8 cellular contexts compared by ENCODE assay signal in the genomic region with DNA sequence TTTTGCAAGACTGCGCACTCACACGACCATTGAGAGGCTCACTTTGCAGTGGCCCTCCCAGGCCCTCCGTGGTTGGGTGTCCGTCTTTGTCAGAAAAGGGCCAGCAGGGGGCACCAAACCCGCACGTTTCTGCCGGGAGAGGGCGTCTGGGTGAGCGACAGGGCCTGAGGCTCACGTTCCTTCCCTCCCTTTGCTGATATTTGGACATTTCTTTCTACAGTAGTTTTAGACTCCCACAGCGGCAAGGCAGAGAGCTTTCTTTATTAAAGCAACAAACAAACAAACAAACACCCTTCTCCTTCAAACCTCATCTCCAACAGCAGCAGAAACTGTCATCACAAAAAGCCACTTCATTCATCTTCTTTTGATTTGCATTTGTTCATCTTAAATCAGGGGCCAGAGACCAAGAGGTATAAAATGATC.
A peak's percentile ranks its signal among the peaks of the same experiment; 100 is the strongest.
DNase-seq lines count a peak whose midpoint lies in the region; ATAC-seq and TF ChIP-seq lines count a peak whose summit lies in the region.

No MANE protein-coding gene starts in this region.

- no peaks in the 10 kb centered on the region for H3K9me3 ChIP-seq in OCI-LY3 (ENCODE audit: insufficient read depth, low read length)

- peak; percentile 99 for TF ChIP-seq CTCF in OCI-LY3 (IDR thresholded peaks at IDR 0.05; ENCODE audit: low read depth, low read length)
- TF ChIP-seq CTCF in nephron (IDR thresholded peaks at IDR 0.05; ENCODE audit: unreplicated experiment in 3 of 3), result peak; percentile 92 to 97 (median 94)

- peak overlapping the region; percentile 1 to 8 (median 1) for H3K27ac Mint-ChIP-seq in nephron
- H3K27ac Mint-ChIP-seq in stimulated activated naive CD8-positive, alpha-beta T cell treated with anti-CD3 and anti-CD28 coated beads, Interleukin-15, amount 100 ng/mL, for 72 hours, result no peak overlapping the region

- H3K79me2 ChIP-seq in OCI-LY3 (ENCODE audit: low read length), result no peaks in the 10 kb centered on the region

- peaks cover 12% of the 10 kb centered on the region for H3K4me1 ChIP-seq in OCI-LY3 (ENCODE audit: low read length)

- no peaks in the 10 kb centered on the region for H3K36me3 Mint-ChIP-seq in nephron (ENCODE audit: low read depth)

- no peak overlapping the region for H3K4me3 Mint-ChIP-seq in nephron
- no peak overlapping the region for H3K4me3 Mint-ChIP-seq in stimulated activated naive CD8-positive, alpha-beta T cell treated with anti-CD3 and anti-CD28 coated beads, Interleukin-15, amount 100 ng/mL, for 72 hours

- H4K20me1 ChIP-seq in OCI-LY3 (ENCODE audit: insufficient read depth, low read length), result no peaks in the 10 kb centered on the region

- peaks cover 7% of the 10 kb centered on the region for H3K4me1 Mint-ChIP-seq in nephron
- H3K4me1 Mint-ChIP-seq in stimulated activated naive CD8-positive, alpha-beta T cell treated with anti-CD3 and anti-CD28 coated beads, Interleukin-15, amount 100 ng/mL, for 72 hours, result peaks cover 13% of the 10 kb centered on the region

- no peak for TF ChIP-seq POLR2A in erythroblast (IDR thresholded peaks at IDR 0.05; ENCODE audit: low read length)

- H3K4me3 ChIP-seq in OCI-LY3 (ENCODE audit: low read length), result no peak overlapping the region

- no peak overlapping the region for H3K27ac ChIP-seq in OCI-LY3 (ENCODE audit: low read length)

- H3K9ac ChIP-seq in OCI-LY3 (ENCODE audit: low read length), result no peak overlapping the region

- no peaks in the 10 kb centered on the region for H3K9me3 Mint-ChIP-seq in nephron
- no peaks in the 10 kb centered on the region for H3K9me3 Mint-ChIP-seq in stimulated activated naive CD8-positive, alpha-beta T cell treated with anti-CD3 and anti-CD28 coated beads, Interleukin-15, amount 100 ng/mL, for 72 hours

- peaks cover 4% of the 10 kb centered on the region for H3K27me3 Mint-ChIP-seq in nephron (ENCODE audit: low read depth)
- no peaks in the 10 kb centered on the region for H3K27me3 Mint-ChIP-seq in stimulated activated naive CD8-positive, alpha-beta T cell treated with anti-CD3 and anti-CD28 coated beads, Interleukin-15, amount 100 ng/mL, for 72 hours

- H3K27me3 ChIP-seq in OCI-LY3 (ENCODE audit: low read depth, low read length), result no peaks in the 10 kb centered on the region

- peak overlapping the region; percentile 34 for H3K4me2 ChIP-seq in OCI-LY3 (ENCODE audit: low read length)

- H3K36me3 ChIP-seq in OCI-LY3 (replicated peaks; ENCODE audit: low read depth, low read length), result no peaks in the 10 kb centered on the region

- ATAC-seq in GM21526 (IDR thresholded peaks at IDR 0.05; ENCODE audit: low FRiP score, unreplicated experiment), result peak; percentile 97
- peak; percentile 91 for ATAC-seq in stimulated activated naive CD8-positive, alpha-beta T cell treated with anti-CD3 and anti-CD28 coated beads, Interleukin-15, amount 100 ng/mL, for 72 hours

- peak; percentile 92 for DNase-seq in DMS153 treated with DMSO at 0.1 percent for 48 hours (lab: John Stamatoyannopoulos, UW; ENCODE audit: unreplicated experiment)
- DNase-seq in HUDEP-2 (lab: John Stamatoyannopoulos, UW; ENCODE audit: unreplicated experiment in 76 of 76), result peak in 73 of 76 experiments; percentile 15 to 87 (median 70)
- DNase-seq in activated T-cell treated with anti-CD3 and anti-CD28 coated beads for 1 hour (ENCODE audit: low read depth), result peak; percentile 88
- peak; percentile 83 to 91 for DNase-seq in erythroblast (lab: John Stamatoyannopoulos, UW)
- DNase-seq in stimulated activated naive CD8-positive, alpha-beta T cell treated with anti-CD3 and anti-CD28 coated beads, Interleukin-15, amount 100 ng/mL, for 72 hours, result peak; percentile 84

- H2AFZ ChIP-seq in OCI-LY3 (ENCODE audit: low read depth, low read length), result 0 out of 2 replicates have a peak overlapping the region, but pooled peaks have one; percentile 51

Comparison
In these comparisons a context has a peak if more than half of its experiments do, and no peak if none do; other contexts are left out.
1. H3K27ac Mint-ChIP-seq: peak in nephron (3 of 3); none in stimulated activated naive CD8-positive, alpha-beta T cell treated with anti-CD3 and anti-CD28 coated beads, Interleukin-15, amount 100 ng/mL, for 72 hours (0 of 2).
2. Peak in every context shown above with its lines, with median percentiles within 50 percentile points of each other: DNase-seq.